Comparison of ENCODE assay signal across 13 cellular contexts in genomic region chr2:159155315-159155714, GRCh38.
DNase-seq lines count a peak whose midpoint lies in the region; FAIRE-seq and TF ChIP-seq lines count a peak whose summit lies in the region.
"Had no signal": no experiment of that assay in that cellular context is flagged by ENCODE, and none has a peak within 500 bp of the region (broad histone marks: within the 10 kb centered on the region; RNA-seq: fewer than 3 reads in every experiment).

No MANE protein-coding gene starts in this region.

- H3K4me1 ChIP-seq in kidney (ENCODE audit: control insufficient read depth in 1 of 2, insufficient read depth in 1 of 2, low read depth in 1 of 2, low read length in 2 of 2): peaks cover 37 to 54% of the 10 kb centered on the region in 2 donors
- peaks cover 46 to 69% (median 57%) of the 10 kb centered on the region in 4 donors for H3K4me1 ChIP-seq in stomach

- no peak for FAIRE-seq in kidney (lab: Jason Lieb, UNC)
- FAIRE-seq: astrocyte had no signal

- H3K27me3 ChIP-seq in stomach: no peaks in the 10 kb centered on the region

- no peak for TF ChIP-seq EP300 in stomach (IDR thresholded peaks at IDR 0.05)

- peak overlapping the region; percentile 30 to 44 for H3K4me3 ChIP-seq in kidney (ENCODE audit: low read length in 2 of 2)
- H3K4me3 ChIP-seq in stomach: peak overlapping the region in 1 of 4 donors; percentile 15

- DNase-seq in NCI-H146 (lab: John Stamatoyannopoulos, UW): peak; percentile 55
- DNase-seq in NCI-H146 treated with DMSO at 0.1 percent for 48 hours (lab: John Stamatoyannopoulos, UW; ENCODE audit: unreplicated experiment): no peak
- peak; percentile 86 for DNase-seq in kidney
- peak; percentile 72 for DNase-seq in stomach
- no peak for DNase-seq in cerebellar nuclear complex (lab: John Stamatoyannopoulos, UW)
- no peak for DNase-seq in GM10266 (ENCODE audit: extremely low spot score)
- DNase-seq in NCI-H1930 (lab: John Stamatoyannopoulos, UW): no peak
- DNase-seq: activated CD4-positive, alpha-beta T cell treated with anti-CD3 and anti-CD28 coated beads for 4 hours; effector CD4-positive, alpha-beta T cell; MM.1S; SW 1271 had no signal

- H3K27ac ChIP-seq in VCaP: peak overlapping the region; percentile 67
- H3K27ac ChIP-seq in kidney (ENCODE audit: low read depth in 2 of 2, low read length in 2 of 2): peak overlapping the region; percentile 56 to 59
- peak overlapping the region; percentile 40 to 86 (median 76) for H3K27ac ChIP-seq in stomach

- H3K36me3 ChIP-seq in kidney (ENCODE audit: control insufficient read depth in 1 of 2, insufficient read depth in 2 of 2, low read length in 2 of 2): no peaks in the 10 kb centered on the region
- H3K36me3 ChIP-seq in stomach: peaks cover 0 to 6% (median 0%) of the 10 kb centered on the region in 4 donors

- H3K9ac ChIP-seq in kidney (ENCODE audit: low read length in 2 of 2): peak overlapping the region in 1 of 2 donors; percentile 22

- H3K9me3 ChIP-seq in kidney (ENCODE audit: control insufficient read depth in 1 of 2, low read length in 2 of 2) (no peaks in the 10 kb centered on the region), stomach (no peaks in the 10 kb centered on the region)

- no peak for TF ChIP-seq CTCF in VCaP (conservative IDR thresholded peaks at IDR 0.05)
- no peak for TF ChIP-seq CTCF in kidney (IDR thresholded peaks at IDR 0.05; ENCODE audit: borderline replicate concordance, extremely low read depth, insufficient read depth)
- no peak for TF ChIP-seq CTCF in stomach (IDR thresholded peaks at IDR 0.05)
- TF ChIP-seq CTCF in GM10266 (IDR thresholded peaks at IDR 0.05; ENCODE audit: control insufficient read depth, insufficient read depth, low read depth, missing control alignments): no peak

- WGBS in stomach, 5 donors: 29 to 56% (median 35%) methylated on average over 6 of the region's 6 CpGs

- no peak for TF ChIP-seq POLR2A in stomach (IDR thresholded peaks at IDR 0.05)

- intact Hi-C loops in kidney (cut with DNase I) (no loop called here), stomach (cut with DNase I; ENCODE audit: low total_unique reads) (no loop called here)

Comparison
In these comparisons a context has a peak if more than half of its experiments do, and no peak if none do; other contexts are left out.
1. DNase-seq: peak in NCI-H146 (single experiment), kidney (single experiment) and stomach (single experiment); none in NCI-H146 treated with DMSO at 0.1 percent for 48 hours (single experiment), cerebellar nuclear complex (0 of 2), GM10266 (single experiment) and NCI-H1930 (0 of 2).
2. Peak in every context shown above with its lines, with median percentiles within 50 percentile points of each other: H3K27ac ChIP-seq.